13 cellular contexts compared by ENCODE assay signal in genomic region chr4:158906073-158906472, GRCh38.
DNase-seq lines count a peak whose midpoint lies in the region; ATAC-seq, FAIRE-seq and TF ChIP-seq lines count a peak whose summit lies in the region.
"Had no signal": no experiment of that assay in that cellular context is flagged by ENCODE, and none has a peak within 500 bp of the region (broad histone marks: within the 10 kb centered on the region; RNA-seq: fewer than 3 reads in every experiment).

No MANE protein-coding gene starts in this region.

- intact Hi-C loops in naive thymus-derived CD4-positive, alpha-beta T cell (cut with micrococcal nuclease): no loop called here

- H4K20me1 ChIP-seq in osteoblast (ENCODE audit: insufficient read depth, low read length): no peaks in the 10 kb centered on the region

- no peak overlapping the region for H2AFZ ChIP-seq in osteoblast (ENCODE audit: low read length)

- peak; percentile 91 for ATAC-seq in GM21737 (IDR thresholded peaks at IDR 0.05; ENCODE audit: unreplicated experiment)
- ATAC-seq in HG03460 (IDR thresholded peaks at IDR 0.05; ENCODE audit: unreplicated experiment): peak; percentile 75
- peak; percentile 79 for ATAC-seq in naive thymus-derived CD4-positive, alpha-beta T cell
- ATAC-seq: gastrocnemius medialis had no signal

- H3K36me3 ChIP-seq in naive thymus-derived CD4-positive, alpha-beta T cell (ENCODE audit: control insufficient read depth in 2 of 3, insufficient read depth in 3 of 3, low read length in 3 of 3): peaks cover 0 to 6% (median 0%) of the 10 kb centered on the region in 3 experiments
- H3K36me3 ChIP-seq in osteoblast (ENCODE audit: insufficient read depth, low read length): no peaks in the 10 kb centered on the region

- DNase-seq in activated naive CD4-positive, alpha-beta T cell treated with anti-CD3 and anti-CD28 coated beads, Interleukin-2, amount 10 ng/mL, durations not matched to agents 7 days and 5 days: peak; percentile 41
- no peak for DNase-seq in activated naive CD4-positive, alpha-beta T cell treated with anti-CD3 and anti-CD28 coated beads, Interleukin-2, amount 50 U/mL, for 16 hours
- DNase-seq in naive thymus-derived CD4-positive, alpha-beta T cell: peak in 7 of 9 donors; percentile 5 to 57 (median 42)
- DNase-seq in frontal cortex (ENCODE audit: low spot score in 2 of 2) (no peak), osteoblast (ENCODE audit: insufficient read length, low spot score, missing footprints) (no peak)
- no peak for DNase-seq in stimulated activated CD4-positive, alpha-beta T cell treated with anti-CD3 and anti-CD28 coated beads, Interleukin-2, amount 100 ng/mL, for 24 hours
- DNase-seq: gastrocnemius medialis; Karpas-422; NCI-H524 treated with DMSO at 0.1 percent for 48 hours; stimulated activated CD4-positive, alpha-beta T cell treated with anti-CD3 and anti-CD28 coated beads, Interleukin-2, amount 100 ng/mL, for 48 hours had no signal

- no peaks in the 10 kb centered on the region for H3K9me3 ChIP-seq in naive thymus-derived CD4-positive, alpha-beta T cell (ENCODE audit: control insufficient read depth in 2 of 3, low read length in 3 of 3)
- H3K9me3 ChIP-seq in osteoblast (ENCODE audit: low read depth, low read length): no peaks in the 10 kb centered on the region
- H3K9me3 ChIP-seq: gastrocnemius medialis had no signal

- no peak overlapping the region for H3K27ac ChIP-seq in naive thymus-derived CD4-positive, alpha-beta T cell (ENCODE audit: low read depth, low read length)
- no peak overlapping the region for H3K27ac ChIP-seq in osteoblast (ENCODE audit: low read depth, low read length)
- H3K27ac ChIP-seq: gastrocnemius medialis had no signal

- POLR2A ChIA-PET in naive thymus-derived CD4-positive, alpha-beta T cell (lab: Charles Lee): no interaction called here

- H3K36me3 Mint-ChIP-seq in activated naive CD4-positive, alpha-beta T cell treated with anti-CD3 and anti-CD28 coated beads, Interleukin-2, amount 10 ng/mL, durations not matched to agents 7 days and 5 days: peaks cover 24% of the 10 kb centered on the region
- peaks cover 14 to 37% (median 20%) of the 10 kb centered on the region in 5 donors for H3K36me3 Mint-ChIP-seq in naive thymus-derived CD4-positive, alpha-beta T cell

- H3K79me2 ChIP-seq in osteoblast (ENCODE audit: insufficient read depth, low read length): no peaks in the 10 kb centered on the region

- H3K27me3 Mint-ChIP-seq in activated naive CD4-positive, alpha-beta T cell treated with anti-CD3 and anti-CD28 coated beads, Interleukin-2, amount 10 ng/mL, durations not matched to agents 7 days and 5 days: no peaks in the 10 kb centered on the region
- no peaks in the 10 kb centered on the region for H3K27me3 Mint-ChIP-seq in naive thymus-derived CD4-positive, alpha-beta T cell

- no peaks in the 10 kb centered on the region for H3K27me3 ChIP-seq in naive thymus-derived CD4-positive, alpha-beta T cell (ENCODE audit: control insufficient read depth in 2 of 2, insufficient read depth in 2 of 2, low read length in 2 of 2)
- no peaks in the 10 kb centered on the region for H3K27me3 ChIP-seq in osteoblast (ENCODE audit: insufficient read depth, low read length)
- H3K27me3 ChIP-seq: gastrocnemius medialis had no signal

- H3K4me3 ChIP-seq in naive thymus-derived CD4-positive, alpha-beta T cell (ENCODE audit: low read length): no peak overlapping the region
- H3K4me3 ChIP-seq in osteoblast (ENCODE audit: insufficient read depth, low read length): no peak overlapping the region
- H3K4me3 ChIP-seq: gastrocnemius medialis had no signal

- no peaks in the 10 kb centered on the region for H3K4me1 ChIP-seq in naive thymus-derived CD4-positive, alpha-beta T cell (ENCODE audit: control insufficient read depth in 2 of 2, insufficient read depth in 2 of 2, low read length in 2 of 2)
- peaks cover 7% of the 10 kb centered on the region for H3K4me1 ChIP-seq in osteoblast (ENCODE audit: insufficient read depth, low read length)

- H3K4me2 ChIP-seq in osteoblast (ENCODE audit: insufficient read depth, low read length): no peak overlapping the region

- TF ChIP-seq CTCF in osteoblast (IDR thresholded peaks at IDR 0.05; ENCODE audit: extremely low read depth, low read depth, low read length): no peak

- CTCF ChIA-PET in activated naive CD4-positive, alpha-beta T cell treated with anti-CD3 and anti-CD28 coated beads, Interleukin-2, amount 10 ng/mL, durations not matched to agents 7 days and 5 days (lab: Charles Lee): no interaction called here
- CTCF ChIA-PET in naive thymus-derived CD4-positive, alpha-beta T cell (lab: Charles Lee): no interaction called here

- H3K27ac Mint-ChIP-seq in activated naive CD4-positive, alpha-beta T cell treated with anti-CD3 and anti-CD28 coated beads, Interleukin-2, amount 10 ng/mL, durations not matched to agents 7 days and 5 days: peak overlapping the region; percentile 46
- H3K27ac Mint-ChIP-seq in naive thymus-derived CD4-positive, alpha-beta T cell: peak overlapping the region in 6 of 9 donors; percentile 16 to 79 (median 52)

- H3K4me3 Mint-ChIP-seq in activated naive CD4-positive, alpha-beta T cell treated with anti-CD3 and anti-CD28 coated beads, Interleukin-2, amount 10 ng/mL, durations not matched to agents 7 days and 5 days: no peak overlapping the region
- no peak overlapping the region for H3K4me3 Mint-ChIP-seq in naive thymus-derived CD4-positive, alpha-beta T cell

- H3K9me3 Mint-ChIP-seq in activated naive CD4-positive, alpha-beta T cell treated with anti-CD3 and anti-CD28 coated beads, Interleukin-2, amount 10 ng/mL, durations not matched to agents 7 days and 5 days: peaks cover 5% of the 10 kb centered on the region
- peaks cover 0 to 7% (median 0%) of the 10 kb centered on the region in 11 donors for H3K9me3 Mint-ChIP-seq in naive thymus-derived CD4-positive, alpha-beta T cell

- no peak for FAIRE-seq in frontal cortex (lab: Jason Lieb, UNC)
- FAIRE-seq: urothelium cell line had no signal

- peaks cover 23% of the 10 kb centered on the region for H3K4me1 Mint-ChIP-seq in activated naive CD4-positive, alpha-beta T cell treated with anti-CD3 and anti-CD28 coated beads, Interleukin-2, amount 10 ng/mL, durations not matched to agents 7 days and 5 days
- H3K4me1 Mint-ChIP-seq in naive thymus-derived CD4-positive, alpha-beta T cell: peaks cover 0 to 26% (median 7%) of the 10 kb centered on the region in 7 donors

Comparison
In these comparisons a context has a peak if more than half of its experiments do, and no peak if none do; other contexts are left out.
1. DNase-seq: peak in activated naive CD4-positive, alpha-beta T cell treated with anti-CD3 and anti-CD28 coated beads, Interleukin-2, amount 10 ng/mL, durations not matched to agents 7 days and 5 days (single experiment) and naive thymus-derived CD4-positive, alpha-beta T cell (7 of 9); none in activated naive CD4-positive, alpha-beta T cell treated with anti-CD3 and anti-CD28 coated beads, Interleukin-2, amount 50 U/mL, for 16 hours (single experiment), frontal cortex (0 of 2), osteoblast (single experiment) and stimulated activated CD4-positive, alpha-beta T cell treated with anti-CD3 and anti-CD28 coated beads, Interleukin-2, amount 100 ng/mL, for 24 hours (0 of 2).
2. Peak in every context shown above with its lines, with median percentiles within 50 percentile points of each other: ATAC-seq.